Comparison of ENCODE assay signal across 17 cellular contexts in genomic region chr3:141690366-141691072, GRCh38. TPM values are rescaled to one million over a fixed set of nuclear protein-coding genes. Genes with fewer than 3 reads are reported as not detected.
DNase-seq lines count a peak whose midpoint lies in the region; ATAC-seq and TF ChIP-seq lines count a peak whose summit lies in the region.
"Had no signal": no experiment of that assay in that cellular context is flagged by ENCODE, and none has a peak within 500 bp of the region (broad histone marks: within the 10 kb centered on the region; RNA-seq: fewer than 3 reads in every experiment).

No MANE protein-coding gene starts in this region.

- intact Hi-C loops in esophagus muscularis mucosa (cut with DNase I), result no loop called here

- TF ChIP-seq CTCF in DOHH2 (IDR thresholded peaks at IDR 0.05; ENCODE audit: low read depth, low read length, poor library complexity, severe bottlenecking) (no peak), esophagus muscularis mucosa (IDR thresholded peaks at IDR 0.05) (no peak)

- WGBS in esophagus muscularis mucosa, result 63% methylated on average over 4 of the region's 4 CpGs

- H3K4me2 ChIP-seq in DOHH2 (ENCODE audit: low read length), result peak overlapping the region; percentile 37; the same call in 1 of the 2 replicates

- no peak for TF ChIP-seq POLR2A in esophagus muscularis mucosa (IDR thresholded peaks at IDR 0.05; ENCODE audit: low read depth)

- peak; percentile 98 for DNase-seq in NOMO-1 treated with DMSO at 0.1 percent for 48 hours (lab: John Stamatoyannopoulos, UW; ENCODE audit: unreplicated experiment)
- peak; percentile 7 for DNase-seq in esophagus muscularis mucosa (ENCODE audit: extremely low spot score)
- DNase-seq in pons (ENCODE audit: low spot score), result peak; percentile 78
- DNase-seq in RKO (ENCODE audit: low spot score), result no peak
- DNase-seq: activated CD4-positive, alpha-beta T cell treated with anti-CD3 and anti-CD28 coated beads for 4 hours; activated naive CD8-positive, alpha-beta T cell treated with anti-CD3 and anti-CD28 coated beads for 36 hours; activated T-cell treated with anti-CD3 and anti-CD28 coated beads for 4 hours; heart right ventricle; kidney; MG63; NCI-H748 treated with DMSO at 0.1 percent for 48 hours; stimulated activated naive CD8-positive, alpha-beta T cell treated with anti-CD3 and anti-CD28 coated beads, Interleukin-15, amount 100 ng/mL, for 72 hours had no signal

- no peaks in the 10 kb centered on the region for H3K79me2 ChIP-seq in DOHH2 (ENCODE audit: control insufficient read depth, low read length)

- peaks cover 8% of the 10 kb centered on the region for H3K4me1 ChIP-seq in DOHH2 (ENCODE audit: control insufficient read depth, low read length)
- peaks cover 0 to 18% (median 14%) of the 10 kb centered on the region in 4 donors for H3K4me1 ChIP-seq in esophagus muscularis mucosa
- H3K4me1 ChIP-seq: prostate gland had no signal

- no peaks in the 10 kb centered on the region for H3F3A ChIP-seq in DOHH2 (ENCODE audit: control insufficient read depth, insufficient read depth)

- H3K27ac ChIP-seq in DOHH2 (ENCODE audit: low read depth, low read length), result no peak overlapping the region
- H3K27ac ChIP-seq in esophagus muscularis mucosa (replicated peaks in 1 of 4), result no peak overlapping the region
- H3K27ac ChIP-seq: prostate gland had no signal

- no peaks in the 10 kb centered on the region for H4K20me1 ChIP-seq in DOHH2 (ENCODE audit: control insufficient read depth, insufficient read depth, low read depth, low read length)

- no peaks in the 10 kb centered on the region for H3K9me2 ChIP-seq in DOHH2 (replicated peaks; ENCODE audit: control insufficient read depth, low read length)

- H3K9me3 ChIP-seq in DOHH2 (ENCODE audit: control insufficient read depth, insufficient read depth, low read length) (peaks cover 3% of the 10 kb centered on the region; the same call in 1 of the 2 replicates), esophagus muscularis mucosa (peaks cover 0 to 4% (median 0%) of the 10 kb centered on the region in 4 donors)
- H3K9me3 ChIP-seq: prostate gland had no signal

- no peak overlapping the region for H3K4me3 ChIP-seq in DOHH2 (ENCODE audit: low read length)
- H3K4me3 ChIP-seq in esophagus muscularis mucosa, result no peak overlapping the region
- H3K4me3 ChIP-seq: heart right ventricle, MG63, prostate gland had no signal

- H3K27me3 ChIP-seq in DOHH2 (ENCODE audit: control insufficient read depth, low read length), result no peaks in the 10 kb centered on the region
- no peaks in the 10 kb centered on the region for H3K27me3 ChIP-seq in esophagus muscularis mucosa
- H3K27me3 ChIP-seq: heart right ventricle, MG63 had no signal

- no peaks in the 10 kb centered on the region for H3K36me3 ChIP-seq in DOHH2 (ENCODE audit: control insufficient read depth, low read length)
- H3K36me3 ChIP-seq in esophagus muscularis mucosa, result no peaks in the 10 kb centered on the region
- H3K36me3 ChIP-seq: heart right ventricle, MG63, prostate gland had no signal

- ATAC-seq in GM19328 (IDR thresholded peaks at IDR 0.05; ENCODE audit: unreplicated experiment) (no peak), HG02571 (IDR thresholded peaks at IDR 0.05; ENCODE audit: unreplicated experiment) (no peak), HG03097 (IDR thresholded peaks at IDR 0.05; ENCODE audit: low FRiP score, unreplicated experiment) (no peak)
- ATAC-seq: stimulated activated naive CD8-positive, alpha-beta T cell treated with anti-CD3 and anti-CD28 coated beads, Interleukin-15, amount 100 ng/mL, for 72 hours had no signal

- TF ChIP-seq EP300 in esophagus muscularis mucosa (IDR thresholded peaks at IDR 0.05), result no peak

RNA-seq across cellular contexts. Expression of gene RNF7, which starts 47.6 kb away (rescaled TPM):
- 100 to 1,000 TPM in 1 of 4 donors, 10 to 100 TPM in 3; 47.2 to 107 (median 80.2) TPM for total RNA-seq in esophagus muscularis mucosa
